In the genomic region with DNA sequence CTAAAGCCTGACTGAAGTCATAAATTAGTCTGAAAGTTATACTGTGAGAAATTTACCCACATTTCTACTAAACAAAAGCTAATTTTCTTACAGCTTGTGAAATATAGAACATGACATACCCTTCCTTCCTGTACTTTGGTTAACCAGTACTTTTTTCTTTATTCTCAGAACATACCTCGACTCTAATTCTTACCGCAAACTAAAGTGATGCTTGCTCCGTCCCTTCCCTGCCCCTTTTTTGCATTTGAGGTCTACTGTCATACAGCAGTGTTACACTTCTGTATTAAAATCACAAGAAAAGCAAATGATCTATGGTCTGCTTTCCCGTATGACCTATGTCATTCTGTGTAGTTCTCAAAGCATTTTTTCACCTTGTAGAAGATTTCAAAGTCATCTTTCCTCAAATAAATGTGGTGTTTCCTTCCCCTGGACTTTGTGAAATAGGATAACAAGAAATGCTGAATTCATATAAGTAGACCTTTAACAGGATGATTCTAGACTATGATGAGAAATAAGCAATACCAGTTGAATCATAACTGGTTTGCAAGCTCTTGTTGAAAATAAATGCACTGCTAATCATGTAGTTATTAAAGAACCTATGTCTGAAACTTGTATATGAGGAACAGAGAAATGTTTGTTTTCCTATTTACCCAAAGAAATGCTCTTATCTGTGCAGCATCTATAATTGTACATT, we compare ENCODE assay signal across 8 cellular contexts. TPM values are rescaled to one million over a fixed set of nuclear protein-coding genes. Genes with fewer than 3 reads are reported as not detected.
DNase-seq lines count a peak whose midpoint lies in the region; ATAC-seq, FAIRE-seq and TF ChIP-seq lines count a peak whose summit lies in the region.

No MANE protein-coding gene starts in this region.

- peak overlapping the region; percentile 84 for H3K27ac Mint-ChIP-seq in activated B cell treated with CpG ODN at 0.5 μM for 24 hours
- peak overlapping the region; percentile 82 to 94 for H3K27ac Mint-ChIP-seq in natural killer cell

- WGBS in lower leg skin, 2 donors: 47 to 63% methylated on average over 4 of the region's 4 CpGs

- CTCF ChIA-PET in activated B cell treated with CpG ODN at 0.5 μM for 24 hours (lab: Charles Lee): interaction anchor here (1.0 to 2.0 kb wide), 6 partner anchors 10 to 86 kb away, joined by 3 to 8 read pairs (median 4); partner anchors contain the start of gene CYTIP

- TF ChIP-seq POLR2A in lower leg skin (IDR thresholded peaks at IDR 0.05) (no peak), H54 (IDR thresholded peaks at IDR 0.05; ENCODE audit: low read depth, low read length) (no peak)

- no peak for TF ChIP-seq CTCF in activated B cell treated with CpG ODN at 0.5 μM for 24 hours (IDR thresholded peaks at IDR 0.05)
- no peak for TF ChIP-seq CTCF in natural killer cell (IDR thresholded peaks at IDR 0.05)
- TF ChIP-seq CTCF in lower leg skin (IDR thresholded peaks at IDR 0.05): no peak

- peak overlapping the region; percentile 42 for H3K4me3 Mint-ChIP-seq in activated B cell treated with CpG ODN at 0.5 μM for 24 hours
- peak overlapping the region; percentile 80 for H3K4me3 Mint-ChIP-seq in natural killer cell

- H3K36me3 Mint-ChIP-seq in activated B cell treated with CpG ODN at 0.5 μM for 24 hours (ENCODE audit: low read depth) (peaks cover 73% of the 10 kb centered on the region), natural killer cell (peaks cover 40% of the 10 kb centered on the region)

- no peak for FAIRE-seq in H54 (lab: Jason Lieb, UNC)

- H3K9me3 Mint-ChIP-seq in activated B cell treated with CpG ODN at 0.5 μM for 24 hours: no peaks in the 10 kb centered on the region
- peaks cover 2 to 3% of the 10 kb centered on the region in 2 donors for H3K9me3 Mint-ChIP-seq in natural killer cell

- H3K4me1 Mint-ChIP-seq in activated B cell treated with CpG ODN at 0.5 μM for 24 hours: peaks cover 79% of the 10 kb centered on the region
- H3K4me1 Mint-ChIP-seq in natural killer cell: peaks cover 76 to 91% of the 10 kb centered on the region in 2 donors

- POLR2A ChIA-PET in activated B cell treated with CpG ODN at 0.5 μM for 24 hours (lab: Charles Lee): interaction anchor here (0.8 to 5.9 kb wide), 9 partner anchors 7 to 77 kb away, joined by 3 to 41 read pairs (median 8); partner anchors contain the start of gene CYTIP

- ATAC-seq in GM18867 (IDR thresholded peaks at IDR 0.05; ENCODE audit: unreplicated experiment) (peak; percentile 82), HG02759 (IDR thresholded peaks at IDR 0.05; ENCODE audit: unreplicated experiment) (peak; percentile 88), activated B cell treated with CpG ODN at 0.5 μM for 24 hours (ENCODE audit: low read depth) (peak; percentile 80), natural killer cell (peak; percentile 71 to 90 (median 85))

- intact Hi-C loops in activated B cell treated with CpG ODN at 0.5 μM for 24 hours (cut with micrococcal nuclease): loop anchor here (1.0 to 2.0 kb wide), 5 partner anchors 9 to 86 kb away; no protein-coding TSS in a partner anchor
- intact Hi-C loops in natural killer cell (cut with micrococcal nuclease): loop anchor here (1.0 to 10.0 kb wide), 4 partner anchors 9 to 1079 kb away; partner anchors contain the start of gene NR4A2
- intact Hi-C loops in lower leg skin (cut with DNase I; ENCODE audit: low total_unique reads): no loop called here

- no peak for DNase-seq in activated B cell treated with CpG ODN at 0.5 μM for 24 hours
- no peak for DNase-seq in natural killer cell
- no peak for DNase-seq in lower leg skin (ENCODE audit: low spot score in 2 of 2)
- no peak for DNase-seq in H54 (ENCODE audit: insufficient read length, low spot score)
- no peak for DNase-seq in mesenteric fat pad (ENCODE audit: low spot score)
- DNase-seq in AML-193 (lab: John Stamatoyannopoulos, UW): no peak

- H3K4me3 ChIP-seq in lower leg skin (ENCODE audit: low read depth, poor library complexity, severe bottlenecking): no peak overlapping the region

- H3K27me3 Mint-ChIP-seq in activated B cell treated with CpG ODN at 0.5 μM for 24 hours (no peaks in the 10 kb centered on the region), natural killer cell (ENCODE audit: low read depth in 2 of 2) (no peaks in the 10 kb centered on the region)

RNA-seq across cellular contexts. Expression of gene CYTIP, which starts 30.4 kb away (rescaled TPM):
- 129 and 130 TPM in 2 replicates for total RNA-seq in activated B cell treated with CpG ODN at 0.5 μM for 24 hours
- total RNA-seq in natural killer cell: 100 to 1,000 TPM; 276 to 363 (median 357) TPM
- total RNA-seq in lower leg skin: 10 to 100 TPM in 1 of 4 donors, 1 to 10 TPM in 3; 5.3 to 10.8 (median 7.1) TPM
- 16.0 TPM for total RNA-seq in mesenteric fat pad
